ENCODE assay signal across 13 cellular contexts in the genomic region with DNA sequence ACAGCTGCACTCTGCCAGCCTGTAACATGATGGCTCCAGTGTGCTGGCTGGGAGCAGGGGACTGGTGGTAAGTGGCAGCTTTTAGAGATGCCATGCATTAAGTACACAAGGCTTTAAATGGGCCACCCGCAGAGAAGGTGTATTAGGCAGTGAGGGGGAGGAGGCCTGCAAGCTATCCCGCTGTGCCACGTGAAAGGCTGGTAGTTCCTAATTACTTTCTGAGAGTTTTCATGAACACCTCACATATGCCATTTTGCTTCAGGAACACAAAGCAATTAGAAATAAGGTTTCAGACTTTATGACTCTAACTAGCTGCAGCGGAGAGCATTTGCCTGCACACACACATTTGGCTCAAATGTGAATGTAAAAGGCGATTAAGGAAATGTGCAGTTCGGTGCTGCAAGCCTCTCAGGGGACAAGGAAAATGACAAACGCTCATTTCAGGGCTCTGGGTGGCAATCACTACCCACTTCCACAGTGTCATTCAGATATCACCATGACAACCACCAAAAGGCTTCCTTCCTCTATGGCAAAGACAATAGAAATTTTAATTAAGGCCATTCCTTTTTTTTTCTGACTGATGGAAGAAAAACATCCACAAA.
DNase-seq lines count a peak whose midpoint lies in the region; ATAC-seq, FAIRE-seq and TF ChIP-seq lines count a peak whose summit lies in the region.
"Had no signal": no experiment of that assay in that cellular context is flagged by ENCODE, and none has a peak within 500 bp of the region (broad histone marks: within the 10 kb centered on the region; RNA-seq: fewer than 3 reads in every experiment).

No MANE protein-coding gene starts in this region.

- ATAC-seq in GM21515 (IDR thresholded peaks at IDR 0.05; ENCODE audit: unreplicated experiment) (no peak), GM19023 (IDR thresholded peaks at IDR 0.05; ENCODE audit: unreplicated experiment) (no peak)
- ATAC-seq: body of pancreas, sciatic nerve had no signal

- no peak for TF ChIP-seq CTCF in A673 (conservative IDR thresholded peaks at IDR 0.05; ENCODE audit: low read depth, low read length)
- no peak for TF ChIP-seq CTCF in H9 (conservative IDR thresholded peaks at IDR 0.05)
- TF ChIP-seq CTCF in H1 (IDR thresholded peaks at IDR 0.05; ENCODE audit: control extremely low read depth in 1 of 3, insufficient read depth in 1 of 3, low read depth in 1 of 3, low read length in 3 of 3) = no peak
- no peak for TF ChIP-seq CTCF in Caco-2 (IDR thresholded peaks at IDR 0.05; ENCODE audit: insufficient read depth in 1 of 2, low read depth in 1 of 2, low read length in 1 of 2, severe bottlenecking in 1 of 2, unreplicated experiment in 1 of 2)

- no peak for TF ChIP-seq POLR2A in H1 (IDR thresholded peaks at IDR 0.05; ENCODE audit: control extremely low read depth in 1 of 2, low read depth in 2 of 2, low read length in 2 of 2)

- H2BK12ac ChIP-seq in H9 (ENCODE audit: insufficient read length, low read depth, low read length) (no peak overlapping the region), H1 (ENCODE audit: low read depth, low read length) (no peak overlapping the region)

- H4K8ac ChIP-seq in H9 (replicated peaks; ENCODE audit: insufficient read length, low read depth, low read length) (no peak overlapping the region), H1 (ENCODE audit: extremely low read depth, insufficient read depth, low read length) (no peak overlapping the region)

- H3K18ac ChIP-seq in H9 (ENCODE audit: insufficient read length, low read depth, low read length) (no peak overlapping the region), H1 (ENCODE audit: extremely low read depth, low read length) (no peak overlapping the region)

- H3K79me2 ChIP-seq in H9 (ENCODE audit: insufficient read depth, low read length) = no peaks in the 10 kb centered on the region
- peaks cover 0 to 11% of the 10 kb centered on the region in 2 experiments; a peak in 2 of 4 replicates for H3K79me2 ChIP-seq in H1 (ENCODE audit: control insufficient read depth in 1 of 2, insufficient read depth in 2 of 2, low read length in 2 of 2)

- H4K91ac ChIP-seq in H9 (ENCODE audit: insufficient read length, low read depth, low read length) = no peak overlapping the region
- no peak overlapping the region for H4K91ac ChIP-seq in H1 (replicated peaks; ENCODE audit: insufficient read length, low read length)

- H3K27me3 Mint-ChIP-seq in H9 (ENCODE audit: low read depth) (peaks cover 27% of the 10 kb centered on the region), Caco-2 (ENCODE audit: insufficient read depth, unreplicated experiment) (no peaks in the 10 kb centered on the region)

- H3K4me1 Mint-ChIP-seq in H9 (peaks cover 68% of the 10 kb centered on the region in 2 experiments), Caco-2 (ENCODE audit: low read depth, unreplicated experiment) (peaks cover 75% of the 10 kb centered on the region)

- CTCF ChIA-PET in A673 (lab: Charles Lee) (no interaction called here), H1 (lab: Charles Lee; ENCODE audit: partially characterized antibody) (interaction anchor here (0.9 to 2.6 kb wide), 5 partner anchors 15 to 45 kb away, joined by 3 to 15 read pairs (median 4); no protein-coding TSS in a partner anchor), Caco-2 (lab: Charles Lee) (interaction anchor here (1.4 kb wide), 1 partner anchor 77 kb away, joined by 6 read pairs; no protein-coding TSS in a partner anchor)

- no peak overlapping the region for H3K4ac ChIP-seq in H9 (ENCODE audit: low read depth, low read length)
- no peak overlapping the region for H3K4ac ChIP-seq in H1 (replicated peaks; ENCODE audit: insufficient read length, low read depth, low read length)

- no peaks in the 10 kb centered on the region for H3K23me2 ChIP-seq in H9 (ENCODE audit: insufficient read length, low read depth, low read length, poor library complexity, severe bottlenecking)
- no peaks in the 10 kb centered on the region; the same call in 1 of the 2 replicates for H3K23me2 ChIP-seq in H1 (ENCODE audit: low read depth, low read length)

- no TSS peak for BruUV-seq in A673 (replicated peaks; lab: Mats Ljungman, UMichigan)
- BruUV-seq in Caco-2 (replicated peaks; lab: Mats Ljungman, UMichigan) = no TSS peak

- H3K9me3 ChIP-seq in A673 (ENCODE audit: low read depth, low read length, poor library complexity, severe bottlenecking) = no peaks in the 10 kb centered on the region
- no peaks in the 10 kb centered on the region for H3K9me3 ChIP-seq in H9 (ENCODE audit: control insufficient read depth, low read depth, low read length)
- no peaks in the 10 kb centered on the region for H3K9me3 ChIP-seq in H1 (ENCODE audit: insufficient read depth in 2 of 2, low read depth in 1 of 2, low read length in 1 of 2)
- no peaks in the 10 kb centered on the region for H3K9me3 ChIP-seq in Caco-2
- H3K9me3 ChIP-seq: body of pancreas had no signal

- TF ChIP-seq EP300 in H1 (IDR thresholded peaks at IDR 0.05; ENCODE audit: borderline replicate concordance in 1 of 2, low read depth in 2 of 2, low read length in 2 of 2) = peak in 1 of 2 experiments; percentile 72; a peak in 1 of 3 replicates

- H2BK20ac ChIP-seq in H9 (ENCODE audit: low read depth, low read length, poor library complexity, severe bottlenecking) = no peak overlapping the region
- no peak overlapping the region for H2BK20ac ChIP-seq in H1 (ENCODE audit: low read length)

- DNase-seq in A673 (ENCODE audit: low spot score) = peak; percentile 87
- peak; percentile 72 for DNase-seq in H9
- DNase-seq in NCI-H2171 (lab: John Stamatoyannopoulos, UW) = peak; percentile 57
- peak; percentile 67 to 70 for DNase-seq in H1 (ENCODE audit: low read depth in 1 of 2, low spot score in 2 of 2)
- DNase-seq in NAMALWA (ENCODE audit: low spot score) = no peak
- DNase-seq in Caco-2 = no peak
- DNase-seq: midbrain, MM.1S had no signal

- H3K27ac Mint-ChIP-seq in H9 (peak overlapping the region; percentile 10 to 57 (median 31); a peak in 4 of 7 replicates), Caco-2 (ENCODE audit: unreplicated experiment) (no peak overlapping the region)

- no peak overlapping the region for H2BK15ac ChIP-seq in H9 (ENCODE audit: low read depth, low read length)
- no peak overlapping the region for H2BK15ac ChIP-seq in H1 (ENCODE audit: low read length)

- H3K79me1 ChIP-seq in H9 (ENCODE audit: insufficient read depth, low read depth, low read length, poor library complexity, severe bottlenecking) (no peaks in the 10 kb centered on the region), H1 (ENCODE audit: low read depth, low read length) (no peaks in the 10 kb centered on the region; the same call in 1 of the 2 replicates)

- no peaks in the 10 kb centered on the region for H3K36me3 Mint-ChIP-seq in H9 (ENCODE audit: insufficient read depth in 1 of 3, low read depth in 3 of 3)
- no peaks in the 10 kb centered on the region for H3K36me3 Mint-ChIP-seq in Caco-2 (ENCODE audit: insufficient read depth, unreplicated experiment)

- WGBS in H9 (ENCODE audit: extremely low coverage, insufficient read length, low lambda C conversion rate) = no CpG with 5 or more reads among the region's 7 CpGs
- WGBS in H1 (ENCODE audit: extremely low coverage in 1 of 2, insufficient coverage in 1 of 2, insufficient read length in 1 of 2, insufficient replicate concordance in 2 of 2, low coverage in 1 of 2, low lambda C conversion rate in 2 of 2, missing lambda C conversion rate in 1 of 2), 2 experiments = 9% methylated on average over 7 of the region's 7 CpGs; no CpG with 5 or more reads in 1 of the 2 experiments

- intact Hi-C loops in A673 (cut with micrococcal nuclease; ENCODE audit: unreplicated experiment) = loop anchor here (5.0 kb wide), 1 partner anchor 75 kb away; no protein-coding TSS in a partner anchor
- intact Hi-C loops in Caco-2 (cut with micrococcal nuclease; ENCODE audit: unreplicated experiment) = no loop called here

- no peak overlapping the region for H3T11ph ChIP-seq in H9 (ENCODE audit: low read length)

- H3K56ac ChIP-seq in H9 (ENCODE audit: insufficient read length, low read depth, low read length) = no peak overlapping the region
- H3K56ac ChIP-seq in H1 (replicated peaks; ENCODE audit: insufficient read length, low read depth, low read length) = no peak overlapping the region

- H3K36me3 ChIP-seq in A673 (ENCODE audit: insufficient read depth, low read length, poor library complexity, severe bottlenecking) = no peaks in the 10 kb centered on the region
- no peaks in the 10 kb centered on the region for H3K36me3 ChIP-seq in H1 (ENCODE audit: control insufficient read depth in 2 of 4, insufficient read depth in 4 of 4, low read length in 3 of 4)
- H3K36me3 ChIP-seq in Caco-2 (ENCODE audit: control insufficient read depth, insufficient read depth, low read length) = no peaks in the 10 kb centered on the region

- H3K9ac ChIP-seq in H9 (ENCODE audit: extremely low read depth, insufficient read length, low read length) (peak overlapping the region; percentile 16), H1 (replicated peaks in 1 of 4; ENCODE audit: extremely low read depth in 1 of 4, low read depth in 3 of 4, low read length in 3 of 4) (no peak overlapping the region)

- H3K23ac ChIP-seq in H9 (ENCODE audit: insufficient read length, low read depth, low read length) (no peak overlapping the region), H1 (ENCODE audit: insufficient read length) (no peak overlapping the region)

- H3K27ac ChIP-seq in A673 (ENCODE audit: low read depth, low read length, poor library complexity, severe bottlenecking) (peak overlapping the region; percentile 10), H9 (ENCODE audit: insufficient read length, low read depth, low read length) (no peak overlapping the region), H1 (ENCODE audit: low read depth, low read length) (no peak overlapping the region)
- H3K27ac ChIP-seq: C4-2B had no signal

- no peak overlapping the region for H2AK5ac ChIP-seq in H9 (ENCODE audit: insufficient read length, low read length)
- H2AK5ac ChIP-seq in H1 (ENCODE audit: low read depth, low read length) = no peak overlapping the region

- TF ChIP-seq RAD21 in H1 (IDR thresholded peaks at IDR 0.05 in 1 of 2, conservative IDR thresholded peaks at IDR 0.05 in 1 of 2; ENCODE audit: low read depth in 2 of 2, low read length in 2 of 2) = no peak

- H2AFZ ChIP-seq in H9 (ENCODE audit: low read length) (no peak overlapping the region), H1 (ENCODE audit: low read length) (no peak overlapping the region)

- H2BK5ac ChIP-seq in H9 (ENCODE audit: insufficient read length, low read length) (no peak overlapping the region), H1 (ENCODE audit: low read depth, low read length) (no peak overlapping the region)

- H3K4me3 ChIP-seq in A673 (ENCODE audit: low read depth, low read length, poor library complexity, severe bottlenecking) = no peak overlapping the region
- H3K4me3 ChIP-seq in H1 (ENCODE audit: extremely low read depth in 1 of 4, insufficient read depth in 2 of 4, low read depth in 3 of 4, low read length in 4 of 4) = peak overlapping the region in 3 of 4 experiments; percentile 7 to 50 (median 14); a peak in 4 of 8 replicates
- no peak overlapping the region for H3K4me3 ChIP-seq in Caco-2 (ENCODE audit: low read depth, low read length)
- H3K4me3 ChIP-seq: body of pancreas had no signal

- H3K14ac ChIP-seq in H9 (ENCODE audit: insufficient read depth, low read length) = no peak overlapping the region
- H3K14ac ChIP-seq in H1 (ENCODE audit: insufficient read length) = no peak overlapping the region

- peak; percentile 32 for FAIRE-seq in H1 (lab: Jason Lieb, UNC)

- peak overlapping the region; percentile 47 to 69 for H3K4me3 Mint-ChIP-seq in H9
- H3K4me3 Mint-ChIP-seq in Caco-2 (ENCODE audit: unreplicated experiment) = no peak overlapping the region

- no peaks in the 10 kb centered on the region for H3K27me3 ChIP-seq in A673 (replicated peaks; ENCODE audit: insufficient read depth, low read depth, low read length, poor library complexity)
- H3K27me3 ChIP-seq in H9 (ENCODE audit: insufficient read depth, low read length) = no peaks in the 10 kb centered on the region
- H3K27me3 ChIP-seq in H1 (replicated peaks in 1 of 4; ENCODE audit: control insufficient read depth in 3 of 4, extremely low read depth in 1 of 4, insufficient read depth in 3 of 4, low read length in 3 of 4) = no peaks in the 10 kb centered on the region; a peak in 1 of 7 replicates
- H3K27me3 ChIP-seq in Caco-2 (replicated peaks; ENCODE audit: control insufficient read depth, insufficient read depth, low read length) = no peaks in the 10 kb centered on the region
- H3K27me3 ChIP-seq: body of pancreas had no signal

- peaks cover 30% of the 10 kb centered on the region for H3K4me1 ChIP-seq in A673 (ENCODE audit: insufficient read depth, low read length, poor library complexity, severe bottlenecking)
- H3K4me1 ChIP-seq in H9 (ENCODE audit: insufficient read depth, low read length) = peaks cover 10% of the 10 kb centered on the region
- peaks cover 8 to 30% (median 27%) of the 10 kb centered on the region in 4 experiments; a peak in 6 of 7 replicates for H3K4me1 ChIP-seq in H1 (replicated peaks in 1 of 4; ENCODE audit: control insufficient read depth in 3 of 4, insufficient read depth in 4 of 4, low read length in 3 of 4)
- peaks cover 83% of the 10 kb centered on the region for H3K4me1 ChIP-seq in Caco-2

- POLR2A ChIA-PET in A673 (lab: Charles Lee; ENCODE audit: low non-redundant PET) (interaction anchor here (0.6 kb wide), 1 partner anchor 151 kb away, joined by 3 read pairs; no protein-coding TSS in a partner anchor), H1 (lab: Charles Lee; ENCODE audit: partially characterized antibody) (interaction anchor here (1.1 kb wide), 1 partner anchor 27 kb away, joined by 3 read pairs; no protein-coding TSS in a partner anchor), Caco-2 (lab: Charles Lee) (no interaction called here)

- H3K4me2 ChIP-seq in H9 (ENCODE audit: insufficient read depth, insufficient read length, low read length) (peak overlapping the region; percentile 44), H1 (ENCODE audit: insufficient read depth in 1 of 2, low read depth in 2 of 2, low read length in 2 of 2) (peak overlapping the region; percentile 69 to 70)

- H3K9me3 Mint-ChIP-seq in H9 = no peaks in the 10 kb centered on the region
- no peaks in the 10 kb centered on the region for H3K9me3 Mint-ChIP-seq in Caco-2 (ENCODE audit: unreplicated experiment)

- no peak overlapping the region for H4K5ac ChIP-seq in H9 (ENCODE audit: insufficient read length, low read depth, low read length)
- no peak overlapping the region for H4K5ac ChIP-seq in H1 (ENCODE audit: insufficient read length, low read depth, low read length)

- no peaks in the 10 kb centered on the region for H4K20me1 ChIP-seq in H9 (ENCODE audit: control insufficient read depth, insufficient read depth, insufficient read length)
- H4K20me1 ChIP-seq in H1 (replicated peaks in 1 of 2; ENCODE audit: control insufficient read depth in 1 of 2, insufficient read depth in 2 of 2, low read length in 2 of 2) = peaks cover 0 to 2% of the 10 kb centered on the region in 2 experiments

- H2BK120ac ChIP-seq in H9 (ENCODE audit: low read depth, low read length, poor library complexity, severe bottlenecking) (no peak overlapping the region), H1 (replicated peaks; ENCODE audit: low read depth, low read length) (no peak overlapping the region)

Comparison
In these comparisons a context has a peak if more than half of its experiments do, and no peak if none do; other contexts are left out.
1. DNase-seq: peak in A673 (single experiment), H9 (single experiment), NCI-H2171 (single experiment) and H1 (2 of 2); none in NAMALWA (single experiment) and Caco-2 (0 of 2).
2. H3K4me3 ChIP-seq: peak in H1 (3 of 4); none in A673 (single experiment) and Caco-2 (single experiment).